8 cellular contexts compared by ENCODE assay signal in the genomic region with DNA sequence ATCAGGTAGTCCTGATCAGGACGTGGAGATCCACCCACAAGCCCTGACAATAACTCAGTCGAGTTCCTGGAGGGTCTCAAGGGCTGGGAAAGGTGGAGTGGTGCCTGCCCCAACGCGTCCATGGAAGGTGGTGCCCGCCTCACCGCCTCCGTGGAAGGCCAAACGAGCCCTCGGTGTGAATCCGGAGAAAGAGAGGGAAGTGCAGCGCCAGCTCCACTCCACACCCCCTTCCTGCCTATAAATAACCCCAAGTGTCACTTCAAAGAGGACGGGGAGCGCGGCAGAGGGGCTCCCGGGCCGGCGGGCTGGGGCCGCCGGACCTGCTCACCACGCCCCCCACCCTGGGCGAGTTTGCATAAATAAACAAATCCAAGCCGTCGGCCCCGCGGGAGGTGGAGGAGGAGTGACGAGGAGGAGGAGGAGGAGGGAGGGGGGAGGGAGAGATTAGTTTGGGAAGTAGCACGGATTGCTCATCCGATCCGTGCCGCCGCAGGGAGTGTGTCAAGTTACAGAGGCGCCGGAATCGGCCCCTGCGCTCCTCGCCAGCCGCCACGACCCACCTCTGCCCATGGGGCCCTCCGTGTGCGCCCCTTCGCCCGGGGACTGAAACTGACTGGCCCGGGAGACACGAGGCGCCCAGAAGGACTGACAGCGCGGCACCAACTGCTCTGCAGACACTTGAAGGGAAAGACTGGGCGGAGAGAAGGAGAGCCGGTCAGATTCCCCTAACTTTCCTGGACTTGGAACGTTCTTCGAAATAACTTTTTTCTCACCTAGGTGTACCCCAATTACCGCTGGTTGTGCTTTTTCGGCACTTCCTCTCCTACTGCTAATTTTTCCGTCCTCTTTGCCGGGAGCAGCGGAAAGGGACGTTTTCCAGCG. TPM values are rescaled to one million over a fixed set of nuclear protein-coding genes. Genes with fewer than 3 reads are reported as not detected.
DNase-seq lines count a peak whose midpoint lies in the region; ATAC-seq, FAIRE-seq and TF ChIP-seq lines count a peak whose summit lies in the region.
"Had no signal": no experiment of that assay in that cellular context is flagged by ENCODE, and none has a peak within 500 bp of the region (broad histone marks: within the 10 kb centered on the region; RNA-seq: fewer than 3 reads in every experiment).

Gene COL13A1 (plus strand): TSS at position 473 of the 882 bp plus-strand sequence. CDS start 518 bp downstream, outside the sequence.

- DNase-seq in GM12891 (ENCODE audit: insufficient read length, low spot score) (peak; percentile 28), NCI-H748 treated with DMSO at 0.1 percent for 48 hours (lab: John Stamatoyannopoulos, UW) (peak; percentile 12), dorsolateral prefrontal cortex (peak in 2 of 10 donors; percentile 40 to 45), right lobe of liver (peak in 1 of 3 donors; percentile 39), transverse colon (peak; percentile 27), OCI-M2 (lab: John Stamatoyannopoulos, UW; ENCODE audit: unreplicated experiment) (no peak), occipital lobe (lab: John Stamatoyannopoulos, UW) (no peak)

- H3K9me3 ChIP-seq in right lobe of liver (no peaks in the 10 kb centered on the region), transverse colon (no peaks in the 10 kb centered on the region)

- TF ChIP-seq POLR2A in GM12891 (IDR thresholded peaks at IDR 0.05; ENCODE audit: low read depth, low read length): no peak
- TF ChIP-seq POLR2A in right lobe of liver (IDR thresholded peaks at IDR 0.05): no peak
- no peak for TF ChIP-seq POLR2A in transverse colon (IDR thresholded peaks at IDR 0.05)

- no peaks in the 10 kb centered on the region for H3K36me3 ChIP-seq in right lobe of liver
- H3K36me3 ChIP-seq in transverse colon: no peaks in the 10 kb centered on the region

- intact Hi-C loops in dorsolateral prefrontal cortex (cut with DNase I) (no loop called here), right lobe of liver (cut with DNase I) (loop anchor here in 1 of 2 donors (10.0 kb wide), 1 partner anchor 113 kb away; no protein-coding TSS in a partner anchor), transverse colon (cut with DNase I; ENCODE audit: low total_unique reads) (loop anchor here (5.0 kb wide), 2 partner anchors 111 to 384 kb away; partner anchors contain the start of gene TACR2)

- in situ Hi-C loops in transverse colon (cut with MboI; ENCODE audit: low pct_ligation_motif_present in 1 of 4, low pct_unique_long_range_greater_than_20kb in 1 of 4, low sequenced_read_pairs in 3 of 4): no loop called here

- peak within 1 kb of the TSS; percentile 25 to 67 (median 52) for H3K4me3 ChIP-seq in dorsolateral prefrontal cortex
- peak within 1 kb of the TSS; percentile 5 to 37 (median 16) for H3K4me3 ChIP-seq in right lobe of liver
- peak within 1 kb of the TSS; percentile 20 to 51 (median 32) for H3K4me3 ChIP-seq in transverse colon

- FAIRE-seq in GM12891 (lab: Jason Lieb, UNC): no peak
- FAIRE-seq: TTC549 had no signal

- TF ChIP-seq EP300 in transverse colon (IDR thresholded peaks at IDR 0.05; ENCODE audit: low read depth): no peak

- WGBS in right lobe of liver (ENCODE audit: insufficient coverage, low coverage, low lambda C conversion rate, missing lambda C conversion rate): 2% methylated on average over 26 of the region's 58 CpGs
- 0 to 2% methylated on average over 7 to 58 of the region's 58 CpGs for WGBS in transverse colon (ENCODE audit: low coverage in 1 of 2), 2 donors

- peaks cover 0 to 48% (median 23%) of the 10 kb centered on the region in 45 donors for H3K27me3 ChIP-seq in dorsolateral prefrontal cortex
- peaks cover 0 to 14% of the 10 kb centered on the region in 2 donors for H3K27me3 ChIP-seq in right lobe of liver
- peaks cover 37% of the 10 kb centered on the region for H3K27me3 ChIP-seq in transverse colon

- H3K27ac ChIP-seq in dorsolateral prefrontal cortex: peak within 1 kb of the TSS in 1 of 59 donors; percentile 81
- H3K27ac ChIP-seq in right lobe of liver: no peak within 1 kb of the TSS
- peak within 1 kb of the TSS; percentile 7 to 39 (median 18) for H3K27ac ChIP-seq in transverse colon

- ATAC-seq in right lobe of liver: peak in 2 of 4 donors; percentile 7 to 19

- H3K4me1 ChIP-seq in right lobe of liver (peaks cover 0 to 17% (median 0%) of the 10 kb centered on the region in 4 donors), transverse colon (peaks cover 0 to 25% (median 19%) of the 10 kb centered on the region in 4 donors)

- TF ChIP-seq CTCF in dorsolateral prefrontal cortex (IDR thresholded peaks at IDR 0.05 in 54 of 56, conservative IDR thresholded peaks at IDR 0.05 in 2 of 56; ENCODE audit: low read depth in 1 of 56, partially characterized antibody in 56 of 56) (peak in 3 of 56 donors; percentile 4 to 7 (median 5)), right lobe of liver (IDR thresholded peaks at IDR 0.05) (no peak), transverse colon (IDR thresholded peaks at IDR 0.05) (no peak)

TF ChIP-seq in GM12891, 5 proteins besides CTCF, POLR2A, EP300 and RAD21:
- TF ChIP-seq TAF1 (IDR thresholded peaks at IDR 0.05; ENCODE audit: low read depth, low read length) (no peak), PAX5 (IDR thresholded peaks at IDR 0.05; ENCODE audit: insufficient read depth, low read length, severe bottlenecking) (no peak), SPI1 (IDR thresholded peaks at IDR 0.05; ENCODE audit: low read depth, low read length) (no peak), POLR2AphosphoS5 (IDR thresholded peaks at IDR 0.05; ENCODE audit: low read depth, low read length) (no peak), POU2F2 (IDR thresholded peaks at IDR 0.05; ENCODE audit: low read depth, low read length) (no peak)
TF ChIP-seq in GM12891: peak in this region for 0.

RNA-seq across cellular contexts. Expression of gene COL13A1, which starts in this region (rescaled TPM):
- polyA plus RNA-seq in GM12891 (2012; ENCODE audit: low read depth, missing spikeins): 0.03 TPM
- total RNA-seq in dorsolateral prefrontal cortex: 1 to 10 TPM in 54 of 120 experiments, under 1 TPM in 63, not detected in 3; 0.18 to 5.6 (median 0.92) TPM
- under 1 TPM in 4 of 6 experiments, not detected in 2; 0.18 to 0.44 (median 0.30) TPM for total RNA-seq in right lobe of liver
- total RNA-seq in transverse colon: 1 to 10 TPM in 3 of 4 donors, under 1 TPM in 1; 0.68 to 8.2 (median 2.1) TPM
- 1.7 TPM for total RNA-seq in occipital lobe

Comparison
In these comparisons a context has a peak if more than half of its experiments do, and no peak if none do; other contexts are left out.
1. DNase-seq: peak in GM12891 (single experiment), NCI-H748 treated with DMSO at 0.1 percent for 48 hours (single experiment) and transverse colon (single experiment); none in OCI-M2 (single experiment) and occipital lobe (single experiment).
2. H3K27ac ChIP-seq: peak in transverse colon (4 of 4); none in right lobe of liver (0 of 3).
3. Peak in every context shown above with its lines, with median percentiles within 50 percentile points of each other: H3K4me3 ChIP-seq.